ENCODE assay signal across 15 cellular contexts in genomic region chr15:37107071-37107753, GRCh38. TPM values are rescaled to one million over a fixed set of nuclear protein-coding genes. Genes with fewer than 3 reads are reported as not detected.
A peak's percentile ranks its signal among the peaks of the same experiment; 100 is the strongest.
DNase-seq lines count a peak whose midpoint lies in the region; ATAC-seq and TF ChIP-seq lines count a peak whose summit lies in the region.
"Had no signal": no experiment of that assay in that cellular context is flagged by ENCODE, and none has a peak within 500 bp of the region (broad histone marks: within the 10 kb centered on the region; RNA-seq: fewer than 3 reads in every experiment).

No MANE protein-coding gene starts in this region.

- DNase-seq in Right ventricle myocardium superior (no peak), left cardiac atrium (no peak), fibroblast of the aortic adventitia (ENCODE audit: low read depth) (peak; percentile 73), GOT3 (lab: John Stamatoyannopoulos, UW) (no peak), thyroid gland (no peak)
- DNase-seq: DMS 273 treated with DMSO at 0.1 percent for 48 hours; NCI-H1930; stimulated activated CD4-positive, alpha-beta T cell treated with anti-CD3 and anti-CD28 coated beads, Interleukin-2, amount 100 ng/mL, for 48 hours had no signal

- no peaks in the 10 kb centered on the region for H3K9me3 ChIP-seq in thyroid gland

- intact Hi-C loops in Right ventricle myocardium superior (cut with DNase I) = loop anchor here (5.0 to 10.0 kb wide), 2 partner anchors 225 to 522 kb away; no protein-coding TSS in a partner anchor
- intact Hi-C loops in left cardiac atrium (cut with DNase I) = loop anchor here (5.0 to 10.0 kb wide), 2 partner anchors 222 to 225 kb away; no protein-coding TSS in a partner anchor
- intact Hi-C loops in thyroid gland (cut with DNase I) = no loop called here

- no peak for TF ChIP-seq CTCF in fibroblast of the aortic adventitia (IDR thresholded peaks at IDR 0.05; ENCODE audit: insufficient read depth, low read length)
- no peak for TF ChIP-seq CTCF in nephron (IDR thresholded peaks at IDR 0.05; ENCODE audit: unreplicated experiment in 3 of 3)
- no peak for TF ChIP-seq CTCF in thyroid gland (IDR thresholded peaks at IDR 0.05)

- H3K27ac ChIP-seq in thyroid gland = no peak overlapping the region
- H3K27ac ChIP-seq: KMS-11 had no signal

- H3K4me1 Mint-ChIP-seq in nephron = peaks cover 61% of the 10 kb centered on the region

- peaks cover 42% of the 10 kb centered on the region for H3K27me3 ChIP-seq in thyroid gland

- H3K4me1 ChIP-seq in thyroid gland = peaks cover 3 to 7% of the 10 kb centered on the region in 2 donors

- peaks cover 92% of the 10 kb centered on the region for H3K27me3 Mint-ChIP-seq in nephron (ENCODE audit: low read depth)

- H3K9me3 Mint-ChIP-seq in nephron = peaks cover under 1% of the 10 kb centered on the region

- H3K27ac Mint-ChIP-seq in nephron = peak overlapping the region; percentile 98 to 100 (median 100)
- H3K27ac Mint-ChIP-seq: activated naive CD8-positive, alpha-beta T cell treated with anti-CD3 and anti-CD28 coated beads, Interleukin-2, amount 10 ng/mL, durations not matched to agents 7 days and 5 days; stimulated activated naive CD8-positive, alpha-beta T cell treated with anti-CD3 and anti-CD28 coated beads, Interleukin-15, Interleukin-2, amounts not matched to agents 100 ng/mL and 50 ng/mL, for 24 hours; T-helper 2 cell treated with Interferon-gamma antibody and Interleukin-4, amounts not matched to agents 5 μg/mL and 100 μg/mL, for 36 hours had no signal

- peak; percentile 12 for ATAC-seq in Right ventricle myocardium superior (ENCODE audit: poor library complexity)
- ATAC-seq in left cardiac atrium = no peak
- no peak for ATAC-seq in GM19035 (IDR thresholded peaks at IDR 0.05; ENCODE audit: unreplicated experiment)
- no peak for ATAC-seq in GM18498 (IDR thresholded peaks at IDR 0.05; ENCODE audit: unreplicated experiment)

- H3K36me3 Mint-ChIP-seq in nephron (ENCODE audit: low read depth) = peaks cover 21% of the 10 kb centered on the region
- H3K36me3 Mint-ChIP-seq: activated naive CD8-positive, alpha-beta T cell treated with anti-CD3 and anti-CD28 coated beads, Interleukin-2, amount 10 ng/mL, durations not matched to agents 7 days and 5 days had no signal

- 24 to 30% methylated on average over 24 of the region's 25 CpGs for WGBS in thyroid gland, 2 donors

- H3K36me3 ChIP-seq in thyroid gland = no peaks in the 10 kb centered on the region

- peak overlapping the region; percentile 96 to 98 (median 98) for H3K4me3 Mint-ChIP-seq in nephron
- H3K4me3 Mint-ChIP-seq: activated naive CD8-positive, alpha-beta T cell treated with anti-CD3 and anti-CD28 coated beads, Interleukin-2, amount 10 ng/mL, durations not matched to agents 7 days and 5 days; stimulated activated naive CD8-positive, alpha-beta T cell treated with anti-CD3 and anti-CD28 coated beads, Interleukin-15, Interleukin-2, amounts not matched to agents 100 ng/mL and 50 ng/mL, for 24 hours; T-helper 2 cell treated with Interferon-gamma antibody and Interleukin-4, amounts not matched to agents 5 μg/mL and 100 μg/mL, for 36 hours had no signal

- H3K4me3 ChIP-seq in fibroblast of the aortic adventitia (ENCODE audit: low read depth, low read length) (peak overlapping the region; percentile 61), thyroid gland (replicated peaks in 1 of 3) (no peak overlapping the region)

- TF ChIP-seq POLR2A in thyroid gland (IDR thresholded peaks at IDR 0.05) = no peak

RNA-seq across cellular contexts. Expression of gene MEIS2, which starts 6.9 kb away (rescaled TPM):
- total RNA-seq in Right ventricle myocardium superior (43.9 TPM), left cardiac atrium (10 to 100 TPM; 21.1 to 21.5 TPM), fibroblast of the aortic adventitia (ENCODE audit: low replicate concordance) (43.7 and 84.0 TPM in 2 replicates), thyroid gland (10 to 100 TPM; 14.8 to 28.4 (median 20.4) TPM)
- total RNA-seq: activated naive CD8-positive, alpha-beta T cell treated with anti-CD3 and anti-CD28 coated beads, Interleukin-2, amount 10 ng/mL, durations not matched to agents 7 days and 5 days had no signal
